In genomic region chr15:72375501-72375845, GRCh38 we compare ENCODE assay signal across 9 cellular contexts. TPM values are rescaled to one million over a fixed set of nuclear protein-coding genes. Genes with fewer than 3 reads are reported as not detected.
DNase-seq lines count a peak whose midpoint lies in the region; ATAC-seq and TF ChIP-seq lines count a peak whose summit lies in the region.
"Had no signal": no experiment of that assay in that cellular context is flagged by ENCODE, and none has a peak within 500 bp of the region (broad histone marks: within the 10 kb centered on the region; RNA-seq: fewer than 3 reads in every experiment).

No MANE protein-coding gene starts in this region.

- no peaks in the 10 kb centered on the region for H3K9me3 ChIP-seq in CD4-positive, alpha-beta T cell (ENCODE audit: control insufficient read depth, low read length)

- peak overlapping the region; percentile 96 for H3K27ac Mint-ChIP-seq in CD4-positive, alpha-beta T cell
- peak overlapping the region; percentile 99 for H3K27ac Mint-ChIP-seq in activated naive CD8-positive, alpha-beta T cell treated with anti-CD3 and anti-CD28 coated beads, Interleukin-2, amount 10 ng/mL, durations not matched to agents 7 days and 5 days

- H3K36me3 Mint-ChIP-seq in CD4-positive, alpha-beta T cell (ENCODE audit: low read depth): peaks cover 37% of the 10 kb centered on the region
- peaks cover 1% of the 10 kb centered on the region for H3K36me3 Mint-ChIP-seq in activated naive CD8-positive, alpha-beta T cell treated with anti-CD3 and anti-CD28 coated beads, Interleukin-2, amount 10 ng/mL, durations not matched to agents 7 days and 5 days

- no peak for TF ChIP-seq CTCF in CD4-positive, alpha-beta T cell (IDR thresholded peaks at IDR 0.05)

- peak overlapping the region; percentile 86 for H3K27ac ChIP-seq in CD4-positive, alpha-beta T cell (ENCODE audit: low read depth, low read length)
- H3K27ac ChIP-seq in skin epidermis: peak overlapping the region; percentile 66 to 97 (median 92)

- CTCF ChIA-PET in CD4-positive, alpha-beta T cell (lab: Charles Lee): interaction anchor here (1.6 to 3.1 kb wide), 3 partner anchors 98 to 296 kb away, joined by 4 to 11 read pairs (median 5); partner anchors contain the start of gene ARIH1

- H3K4me3 ChIP-seq in iPS-11a (ENCODE audit: low read depth, low read length): peak overlapping the region; percentile 99
- H3K4me3 ChIP-seq in skin epidermis: peak overlapping the region; percentile 55 to 87 (median 66)

- POLR2A ChIA-PET in CD4-positive, alpha-beta T cell (lab: Charles Lee): interaction anchor here (0.6 to 3.6 kb wide), 20 partner anchors 9 to 1322 kb away, joined by 3 to 66 read pairs (median 4); partner anchors contain the start of genes ARIH1, BBS4, HIGD2B and PKM
- POLR2A ChIA-PET in activated naive CD8-positive, alpha-beta T cell treated with anti-CD3 and anti-CD28 coated beads, Interleukin-2, amount 10 ng/mL, durations not matched to agents 7 days and 5 days (lab: Charles Lee): interaction anchor here (0.6 to 4.6 kb wide), 12 partner anchors 8 to 311 kb away, joined by 3 to 32 read pairs (median 4); partner anchors contain the start of genes ARIH1, BBS4, CELF6 and HIGD2B

- intact Hi-C loops in CD4-positive, alpha-beta T cell (cut with DNase I, micrococcal nuclease): loop anchor here (5.0 to 10.0 kb wide), 7 partner anchors 58 to 1259 kb away; partner anchors contain the start of genes PARP6 (in 2 of the 2) and NPTN (in 1 of the 2)

- no peak for DNase-seq in CD4-positive, alpha-beta T cell
- no peak for DNase-seq in activated naive CD8-positive, alpha-beta T cell treated with anti-CD3 and anti-CD28 coated beads, Interleukin-2, amount 10 ng/mL, durations not matched to agents 7 days and 5 days
- DNase-seq in NCI-H345 (lab: John Stamatoyannopoulos, UW): no peak
- no peak for DNase-seq in stimulated activated CD4-positive, alpha-beta T cell treated with anti-CD3 and anti-CD28 coated beads, Interleukin-1b, Interleukin-23, amount 100 ng/mL, for 48 hours

- H3K27me3 ChIP-seq in CD4-positive, alpha-beta T cell (ENCODE audit: control insufficient read depth, insufficient read depth, low read length): no peaks in the 10 kb centered on the region

- peaks cover 61% of the 10 kb centered on the region for H3K4me1 Mint-ChIP-seq in CD4-positive, alpha-beta T cell (ENCODE audit: low read depth)
- H3K4me1 Mint-ChIP-seq in activated naive CD8-positive, alpha-beta T cell treated with anti-CD3 and anti-CD28 coated beads, Interleukin-2, amount 10 ng/mL, durations not matched to agents 7 days and 5 days: peaks cover 29% of the 10 kb centered on the region

- no peaks in the 10 kb centered on the region for H3K9me3 Mint-ChIP-seq in CD4-positive, alpha-beta T cell
- H3K9me3 Mint-ChIP-seq in activated naive CD8-positive, alpha-beta T cell treated with anti-CD3 and anti-CD28 coated beads, Interleukin-2, amount 10 ng/mL, durations not matched to agents 7 days and 5 days: no peaks in the 10 kb centered on the region

- peak; percentile 59 for ATAC-seq in CD4-positive, alpha-beta T cell (ENCODE audit: poor library complexity)
- peak; percentile 30 for ATAC-seq in GM19467 (IDR thresholded peaks at IDR 0.05; ENCODE audit: unreplicated experiment)
- peak; percentile 29 for ATAC-seq in HG03469 (IDR thresholded peaks at IDR 0.05; ENCODE audit: unreplicated experiment)
- ATAC-seq in activated naive CD8-positive, alpha-beta T cell treated with anti-CD3 and anti-CD28 coated beads, Interleukin-2, amount 10 ng/mL, durations not matched to agents 7 days and 5 days (ENCODE audit: low read depth): peak; percentile 59

- H3K27me3 Mint-ChIP-seq in CD4-positive, alpha-beta T cell: peaks cover 9% of the 10 kb centered on the region
- H3K27me3 Mint-ChIP-seq in activated naive CD8-positive, alpha-beta T cell treated with anti-CD3 and anti-CD28 coated beads, Interleukin-2, amount 10 ng/mL, durations not matched to agents 7 days and 5 days: no peaks in the 10 kb centered on the region

- H3K4me3 Mint-ChIP-seq in CD4-positive, alpha-beta T cell: peak overlapping the region; percentile 94
- H3K4me3 Mint-ChIP-seq in activated naive CD8-positive, alpha-beta T cell treated with anti-CD3 and anti-CD28 coated beads, Interleukin-2, amount 10 ng/mL, durations not matched to agents 7 days and 5 days: peak overlapping the region; percentile 95

RNA-seq across cellular contexts. Expression of gene HEXA, which starts 0.3 kb away (rescaled TPM):
- total RNA-seq in CD4-positive, alpha-beta T cell: 10 to 100 TPM; 66.3 to 66.9 TPM
- 10 to 100 TPM; 92.2 to 97.0 TPM for total RNA-seq in activated naive CD8-positive, alpha-beta T cell treated with anti-CD3 and anti-CD28 coated beads, Interleukin-2, amount 10 ng/mL, durations not matched to agents 7 days and 5 days

RNA-seq across cellular contexts. Expression of gene TMEM202, which starts 22.6 kb away (rescaled TPM):
- total RNA-seq in CD4-positive, alpha-beta T cell: not detected
- not detected for total RNA-seq in activated naive CD8-positive, alpha-beta T cell treated with anti-CD3 and anti-CD28 coated beads, Interleukin-2, amount 10 ng/mL, durations not matched to agents 7 days and 5 days
- total RNA-seq: RPMI7951 had no signal

RNA-seq across cellular contexts. Expression of gene CELF6, which starts 55.5 kb away (rescaled TPM):
- total RNA-seq in CD4-positive, alpha-beta T cell: 1 to 10 TPM; 2.4 TPM
- total RNA-seq in activated naive CD8-positive, alpha-beta T cell treated with anti-CD3 and anti-CD28 coated beads, Interleukin-2, amount 10 ng/mL, durations not matched to agents 7 days and 5 days: 1 to 10 TPM; 1.7 to 2.2 TPM
- total RNA-seq: RPMI7951 had no signal
